ENCODE assay signal across 34 cellular contexts in genomic region chr16:50991436-50991835, GRCh38.
"Had no signal": no experiment of that assay in that cellular context is flagged by ENCODE, and none has a peak within 500 bp of the region (broad histone marks: within the 10 kb centered on the region; RNA-seq: fewer than 3 reads in every experiment).

No MANE protein-coding gene starts in this region.

- H3K9me3 ChIP-seq: MG63 had no signal

- H3K36me3 ChIP-seq: MG63 had no signal

- H3K4me3 ChIP-seq: MG63 had no signal

- H3K27me3 ChIP-seq: MG63 had no signal

- DNase-seq: Karpas-422, Kasumi-1, MG63, MM.1S, MV-4-11, NCI-H1048, NCI-H1092, NCI-H1092 treated with DMSO at 0.1 percent for 48 hours, NCI-H1105, NCI-H1105 treated with DMSO at 0.1 percent for 48 hours, NCI-H1417, NCI-H1417 treated with DMSO at 0.1 percent for 48 hours, NCI-H1436, NCI-H1436 treated with DMSO at 0.1 percent for 48 hours, NCI-H146, NCI-H1694, NCI-H1694 treated with DMSO at 0.1 percent for 48 hours, NCI-H187, NCI-H187 treated with DMSO at 0.1 percent for 48 hours, NCI-H1930, NCI-H2029, NCI-H2029 treated with DMSO at 0.1 percent for 48 hours, NCI-H2081, NCI-H2081 treated with DMSO at 0.1 percent for 48 hours, NCI-H2107, NCI-H2171, NCI-H2171 treated with DMSO at 0.1 percent for 48 hours, NCI-H2227 treated with DMSO at 0.1 percent for 48 hours, NCI-H226, NCI-H345, NCI-H446, NCI-H446 treated with DMSO at 0.1 percent for 48 hours, NCI-H510A, NCI-H510A treated with DMSO at 0.1 percent for 48 hours had no signal
